20 cellular contexts compared by ENCODE assay signal in genomic region chr15:41411031-41411430, GRCh38. TPM values are rescaled to one million over a fixed set of nuclear protein-coding genes. Genes with fewer than 3 reads are reported as not detected.
DNase-seq lines count a peak whose midpoint lies in the region; ATAC-seq and TF ChIP-seq lines count a peak whose summit lies in the region.
"Had no signal": no experiment of that assay in that cellular context is flagged by ENCODE, and none has a peak within 500 bp of the region (broad histone marks: within the 10 kb centered on the region; RNA-seq: fewer than 3 reads in every experiment).

No MANE protein-coding gene starts in this region.

- H3K4me2 ChIP-seq in mammary epithelial cell (ENCODE audit: insufficient read depth, low read depth, low read length) = peak overlapping the region; percentile 26

- 49% methylated on average over 2 of the region's 2 CpGs for WGBS in mammary epithelial cell (ENCODE audit: low coverage, missing lambda C conversion rate)

- H4K20me1 ChIP-seq in mammary epithelial cell (ENCODE audit: insufficient read depth, low read length) = no peaks in the 10 kb centered on the region

- no peaks in the 10 kb centered on the region for H3K36me3 Mint-ChIP-seq in CD4-positive, alpha-beta T cell (ENCODE audit: low read depth)

- no peak overlapping the region for H3K4me3 Mint-ChIP-seq in CD4-positive, alpha-beta T cell
- H3K4me3 Mint-ChIP-seq: B cell had no signal

- H3K4me1 Mint-ChIP-seq in CD4-positive, alpha-beta T cell (ENCODE audit: low read depth) = peaks cover 5% of the 10 kb centered on the region

- no peak overlapping the region for H3K27ac ChIP-seq in mammary epithelial cell (ENCODE audit: insufficient read depth, low read depth, low read length)
- H3K27ac ChIP-seq in CD4-positive, alpha-beta T cell (ENCODE audit: low read depth, low read length) = no peak overlapping the region
- H3K27ac ChIP-seq: SK-N-MC had no signal

- H3K4me1 ChIP-seq in mammary epithelial cell (ENCODE audit: insufficient read depth, low read length) = peaks cover 9% of the 10 kb centered on the region

- no peak for TF ChIP-seq CTCF in mammary epithelial cell (conservative IDR thresholded peaks at IDR 0.05 in 1 of 2, IDR thresholded peaks at IDR 0.05 in 1 of 2; ENCODE audit: extremely low read depth in 1 of 2, insufficient read depth in 1 of 2, low read depth in 1 of 2, low read length in 2 of 2)
- TF ChIP-seq CTCF in CD4-positive, alpha-beta T cell (IDR thresholded peaks at IDR 0.05) = no peak

- dilution Hi-C loops in mammary epithelial cell (cut with HindIII; ENCODE audit: low sequenced_read_pairs) = loop anchor here (10.0 kb wide), 1 partner anchor 64 kb away; no protein-coding TSS in a partner anchor

- no peaks in the 10 kb centered on the region for H3K9me3 ChIP-seq in mammary epithelial cell (replicated peaks; ENCODE audit: insufficient read depth, low read length)
- no peaks in the 10 kb centered on the region for H3K9me3 ChIP-seq in CD4-positive, alpha-beta T cell (ENCODE audit: control insufficient read depth, low read length)
- H3K9me3 ChIP-seq: Caco-2, MG63 had no signal

- H3K36me3 ChIP-seq in mammary epithelial cell (ENCODE audit: insufficient read depth, low read length) = no peaks in the 10 kb centered on the region
- H3K36me3 ChIP-seq: MG63 had no signal

- POLR2A ChIA-PET in CD4-positive, alpha-beta T cell (lab: Charles Lee) = no interaction called here

- CTCF ChIA-PET in mammary epithelial cell (lab: Charles Lee; ENCODE audit: low non-redundant PET) = interaction anchor here (1.0 kb wide), 1 partner anchor 17 kb away, joined by 3 read pairs; no protein-coding TSS in a partner anchor
- CTCF ChIA-PET in CD4-positive, alpha-beta T cell (lab: Charles Lee) = no interaction called here

- peaks cover 10% of the 10 kb centered on the region for H3K79me2 ChIP-seq in mammary epithelial cell (ENCODE audit: insufficient read depth, low read length)

- no peaks in the 10 kb centered on the region for H3K27me3 ChIP-seq in mammary epithelial cell (ENCODE audit: insufficient read depth, low read length)
- H3K27me3 ChIP-seq in CD4-positive, alpha-beta T cell (ENCODE audit: control insufficient read depth, insufficient read depth, low read length) = no peaks in the 10 kb centered on the region
- H3K27me3 ChIP-seq: MG63 had no signal

- H3K27ac Mint-ChIP-seq in CD4-positive, alpha-beta T cell = no peak overlapping the region
- H3K27ac Mint-ChIP-seq: B cell; CD4-positive, CD25-positive, alpha-beta regulatory T cell had no signal

- in situ Hi-C loops in mammary epithelial cell (cut with MboI; ENCODE audit: low sequenced_read_pairs in 2 of 2) = no loop called here

- BruUV-seq in mammary epithelial cell (replicated peaks; lab: Mats Ljungman, UMichigan) = no TSS peak

- peak overlapping the region; percentile 52 for H2AFZ ChIP-seq in mammary epithelial cell (ENCODE audit: low read depth, low read length)

- H3K9me3 Mint-ChIP-seq in CD4-positive, alpha-beta T cell = no peaks in the 10 kb centered on the region
- H3K9me3 Mint-ChIP-seq: CD4-positive, CD25-positive, alpha-beta regulatory T cell had no signal

- intact Hi-C loops in mammary epithelial cell (cut with micrococcal nuclease) = no loop called here
- intact Hi-C loops in CD4-positive, alpha-beta T cell (cut with DNase I, micrococcal nuclease) = loop anchor here in 1 of 2 experiments (10.0 kb wide), 2 partner anchors 716 to 846 kb away; partner anchors contain the start of genes CCDC32, RAD51 and RPUSD2

- DNase-seq in DMS79 treated with DMSO at 0.1 percent for 48 hours (lab: John Stamatoyannopoulos, UW) (peak; percentile 5), DMS79 (lab: John Stamatoyannopoulos, UW) (no peak), mammary epithelial cell (no peak), myocyte (ENCODE audit: low read depth) (peak; percentile 15), DMS153 treated with DMSO at 0.1 percent for 48 hours (lab: John Stamatoyannopoulos, UW; ENCODE audit: unreplicated experiment) (no peak), NCI-H524 treated with DMSO at 0.1 percent for 48 hours (lab: John Stamatoyannopoulos, UW) (no peak)
- no peak for DNase-seq in CD4-positive, alpha-beta T cell
- DNase-seq: 8988T; Caco-2; CD4-positive, CD25-positive, alpha-beta regulatory T cell; H7; MG63; NCI-H1048; NCI-H1436 treated with DMSO at 0.1 percent for 48 hours; NCI-H2029; NCI-H774; SHP77 had no signal

- ATAC-seq in activated CD4-positive, CD25-positive, alpha-beta regulatory T cell treated with anti-CD3 and anti-CD28 coated beads, Interleukin-2, amount 50 U/mL, for 24 hours = no peak
- no peak for ATAC-seq in CD4-positive, alpha-beta T cell (ENCODE audit: poor library complexity)

- H3K27me3 Mint-ChIP-seq in CD4-positive, alpha-beta T cell = no peaks in the 10 kb centered on the region
- H3K27me3 Mint-ChIP-seq: B cell; CD4-positive, CD25-positive, alpha-beta regulatory T cell had no signal

- no peak overlapping the region for H3K4me3 ChIP-seq in mammary epithelial cell (replicated peaks in 1 of 3; ENCODE audit: insufficient read depth in 1 of 3, low read depth in 2 of 3, low read length in 3 of 3)
- H3K4me3 ChIP-seq: MG63, SK-N-MC had no signal

- no peak overlapping the region for H3K9ac ChIP-seq in mammary epithelial cell (ENCODE audit: insufficient read depth, low read length)

RNA-seq across cellular contexts. Expression of gene RTF1, which starts 5.9 kb away (rescaled TPM):
- 10 to 100 TPM; 26.7 to 33.0 TPM for total RNA-seq in mammary epithelial cell
- 24.3 TPM for polyA plus RNA-seq in mammary epithelial cell
- 74.8 TPM for polyA minus RNA-seq in mammary epithelial cell
- total RNA-seq in myocyte = 19.4 and 21.2 TPM in 2 replicates
- 18.1 TPM for polyA plus RNA-seq in myocyte (2012)
- 10 to 100 TPM; 29.9 to 34.2 TPM for total RNA-seq in CD4-positive, alpha-beta T cell

RNA-seq across cellular contexts. Expression of gene NDUFAF1, which starts 8.7 kb away (rescaled TPM):
- total RNA-seq in mammary epithelial cell (10 to 100 TPM; 16.9 to 21.8 TPM), myocyte (42.1 and 50.1 TPM in 2 replicates)
- polyA plus RNA-seq in mammary epithelial cell = 19.6 TPM
- 16.0 TPM for polyA minus RNA-seq in mammary epithelial cell
- polyA plus RNA-seq in myocyte (2012) = 27.1 TPM
- 1 to 10 TPM; 2.0 to 2.3 TPM for total RNA-seq in CD4-positive, alpha-beta T cell

Comparison
In these comparisons a context has a peak if more than half of its experiments do, and no peak if none do; other contexts are left out.
1. DNase-seq: peak in DMS79 treated with DMSO at 0.1 percent for 48 hours (single experiment) and myocyte (single experiment); none in DMS79 (single experiment), mammary epithelial cell (single experiment), DMS153 treated with DMSO at 0.1 percent for 48 hours (single experiment), CD4-positive, alpha-beta T cell (0 of 10) and NCI-H524 treated with DMSO at 0.1 percent for 48 hours (single experiment).
2. RNA of gene NDUFAF1, which starts 8.7 kb away (total RNA-seq): 42.1 to 50.1 TPM in myocyte and 16.9 to 21.8 TPM in mammary epithelial cell; 2.0 to 2.3 TPM in CD4-positive, alpha-beta T cell; every median in the first group is over 4 times any median in the second.